Comparison of ENCODE assay signal across 12 cellular contexts in the genomic region with DNA sequence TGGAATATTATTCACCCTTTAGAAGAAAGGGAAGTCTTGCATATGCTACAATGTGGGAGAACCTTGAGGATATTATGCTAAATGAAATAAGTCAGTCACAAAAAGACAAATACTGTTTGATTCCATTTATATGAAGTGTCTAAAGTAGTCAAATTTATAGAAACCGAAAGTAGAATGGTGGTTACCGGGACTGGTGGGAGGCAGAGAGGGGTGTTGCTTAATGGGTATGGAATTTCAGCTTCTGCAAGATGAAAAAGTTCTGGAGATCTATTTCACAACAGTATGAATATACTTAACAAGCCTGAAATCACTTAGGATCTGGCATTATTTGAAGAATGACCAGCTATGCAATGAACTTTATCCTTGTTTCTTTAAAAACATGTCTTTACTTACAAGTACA. TPM values are rescaled to one million over a fixed set of nuclear protein-coding genes. Genes with fewer than 3 reads are reported as not detected.
DNase-seq lines count a peak whose midpoint lies in the region; ATAC-seq and FAIRE-seq lines count a peak whose summit lies in the region.
"Had no signal": no experiment of that assay in that cellular context is flagged by ENCODE, and none has a peak within 500 bp of the region (broad histone marks: within the 10 kb centered on the region; RNA-seq: fewer than 3 reads in every experiment).

No MANE protein-coding gene starts in this region.

- DNase-seq in AG20443 (ENCODE audit: low spot score) = peak; percentile 65
- DNase-seq in RPMI7951 (ENCODE audit: low read depth) = peak; percentile 31
- peak; percentile 86 for DNase-seq in fibroblast of the conjunctiva (ENCODE audit: low read depth)
- DNase-seq in sciatic nerve (ENCODE audit: low spot score) = no peak
- DNase-seq in iPS-NIHi11 (ENCODE audit: low spot score) = no peak
- DNase-seq in GM19239 (ENCODE audit: insufficient read length, low spot score) = no peak
- DNase-seq: heart right ventricle, mesendoderm, T-helper 17 cell, transverse colon had no signal

- FAIRE-seq in GM19239 (lab: Jason Lieb, UNC) = no peak

- intact Hi-C loops in sciatic nerve (cut with DNase I) = no loop called here

- peak; percentile 78 for ATAC-seq in sciatic nerve
- ATAC-seq in HG03460 (IDR thresholded peaks at IDR 0.05; ENCODE audit: unreplicated experiment) = no peak
- ATAC-seq in HG03039 (IDR thresholded peaks at IDR 0.05; ENCODE audit: unreplicated experiment) = no peak
- ATAC-seq: T-helper 17 cell had no signal

RNA-seq across cellular contexts. Expression of gene FREM1, which starts 14.6 kb away (rescaled TPM):
- total RNA-seq in RPMI7951 (2014; rRNA removed; shearing (Covaris generic)) = 0.60 and 0.88 TPM in 2 replicates
- total RNA-seq in sciatic nerve = 8.3 TPM
- total RNA-seq: T-helper 17 cell had no signal

Comparison
In these comparisons a context has a peak if more than half of its experiments do, and no peak if none do; other contexts are left out.
1. DNase-seq: peak in AG20443 (single experiment), RPMI7951 (single experiment) and fibroblast of the conjunctiva (single experiment); none in sciatic nerve (single experiment), iPS-NIHi11 (single experiment) and GM19239 (single experiment).